1 cellular context compared by ENCODE assay signal in genomic region chr13:42174344-42175162, GRCh38.
TF ChIP-seq lines count a peak whose summit lies in the region.

No MANE protein-coding gene starts in this region.

TF ChIP-seq in K562, 482 proteins besides CTCF, POLR2A, EP300 and RAD21 (continued from another document and continues in another):
- TF ChIP-seq ZBTB49 (CRISPR knock-in tag; IDR thresholded peaks at IDR 0.05; ENCODE audit: borderline replicate concordance) (no peak), KDM1A (IDR thresholded peaks at IDR 0.05) (peak; percentile 30 to 71; a peak in 2 of 4 replicates), ARHGAP35 (IDR thresholded peaks at IDR 0.05; ENCODE audit: partially characterized antibody) (no peak), TFAP4 (CRISPR knock-in tag; IDR thresholded peaks at IDR 0.05; ENCODE audit: borderline replicate concordance) (peak; percentile 33; the same call in 1 of the 2 replicates), CEBPB (tag; IDR thresholded peaks at IDR 0.05) (peak; percentile 91), PML (IDR thresholded peaks at IDR 0.05; ENCODE audit: low read length) (no peak), FOXK1 (CRISPR knock-in tag; IDR thresholded peaks at IDR 0.05; ENCODE audit: borderline replicate concordance) (no peak), NR3C1 (CRISPR knock-in tag; IDR thresholded peaks at IDR 0.05) (no peak), NFRKB (IDR thresholded peaks at IDR 0.05; ENCODE audit: low read depth) (0 out of 2 replicates have a peak, but pooled peaks have one; percentile 56), BCOR (IDR thresholded peaks at IDR 0.05) (peak; percentile 91), MITF (IDR thresholded peaks at IDR 0.05) (0 out of 2 replicates have a peak, but pooled peaks have one; percentile 19), ARNT (IDR thresholded peaks at IDR 0.05) (no peak), ELK1 (CRISPR knock-in tag; IDR thresholded peaks at IDR 0.05) (no peak), CREB3 (tag; conservative IDR thresholded peaks at IDR 0.05; ENCODE audit: low read depth) (no peak), KAT7 (CRISPR knock-in tag; IDR thresholded peaks at IDR 0.05; ENCODE audit: borderline replicate concordance) (no peak), CBX8 (IDR thresholded peaks at IDR 0.05; ENCODE audit: borderline replicate concordance, extremely low read depth, low read depth, low read length, poor library complexity, severe bottlenecking) (no peak), ATF1 (CRISPR knock-in tag; IDR thresholded peaks at IDR 0.05) (no peak), ATF1 (tag; IDR thresholded peaks at IDR 0.05) (peak; percentile 69), ESRRA (IDR thresholded peaks at IDR 0.05; ENCODE audit: borderline replicate concordance, low read depth) (peak; percentile 63; the same call in 1 of the 2 replicates), CSDE1 (IDR thresholded peaks at IDR 0.05) (no peak), NFYB (IDR thresholded peaks at IDR 0.05; ENCODE audit: extremely low read depth, insufficient read length) (no peak), NR2C2 (CRISPR knock-in tag; IDR thresholded peaks at IDR 0.05) (no peak), NR2C2 (tag; IDR thresholded peaks at IDR 0.05) (peak; percentile 67), MAX (CRISPR knock-in tag; IDR thresholded peaks at IDR 0.05) (no peak), ZNF280A (IDR thresholded peaks at IDR 0.05; ENCODE audit: low read depth, partially characterized antibody) (no peak), IFI16 (CRISPR knock-in tag; IDR thresholded peaks at IDR 0.05) (no peak), XRCC4 (IDR thresholded peaks at IDR 0.05; ENCODE audit: extremely low read depth, insufficient read depth, insufficient read length) (no peak), SRF (CRISPR knock-in tag; IDR thresholded peaks at IDR 0.05) (peak in 1 of 2 experiments; percentile 28; a peak in 1 of 4 replicates), ATF3 (IDR thresholded peaks at IDR 0.05) (peak; percentile 91), ATF3 (CRISPR knock-in tag; conservative IDR thresholded peaks at IDR 0.05) (no peak), SIN3B (IDR thresholded peaks at IDR 0.05; ENCODE audit: low read depth) (no peak), ZNF174 (CRISPR knock-in tag; IDR thresholded peaks at IDR 0.05) (no peak), BRD9 (IDR thresholded peaks at IDR 0.05; ENCODE audit: low read depth, partially characterized antibody) (peak; percentile 71), PYGO2 (tag; IDR thresholded peaks at IDR 0.05) (no peak), COPS2 (conservative IDR thresholded peaks at IDR 0.05) (no peak), LARP7 (IDR thresholded peaks at IDR 0.05) (no peak), HINFP (tag; conservative IDR thresholded peaks at IDR 0.05; ENCODE audit: low read depth) (0 out of 2 replicates have a peak, but pooled peaks have one; percentile 3), MTA3 (IDR thresholded peaks at IDR 0.05; ENCODE audit: borderline replicate concordance) (no peak), PBX2 (CRISPR knock-in tag; IDR thresholded peaks at IDR 0.05; ENCODE audit: low read depth) (no peak), PBX2 (tag; conservative IDR thresholded peaks at IDR 0.05; ENCODE audit: low read depth) (no peak), SMAD4 (CRISPR knock-in tag; conservative IDR thresholded peaks at IDR 0.05) (no peak; the same call in none of the 2 replicates), U2AF2 (optimal IDR thresholded peaks at IDR 0.05; ENCODE audit: low read depth, low read length) (no peak), ZNF431 (CRISPR knock-in tag; IDR thresholded peaks at IDR 0.05) (no peak), MYC (IDR thresholded peaks at IDR 0.05; ENCODE audit: low read depth, low read length) (peak; percentile 39; the same call in 1 of the 2 replicates), MYC (CRISPR knock-in tag; IDR thresholded peaks at IDR 0.05; ENCODE audit: borderline replicate concordance, low read depth) (no peak), ZNF655 (CRISPR knock-in tag; IDR thresholded peaks at IDR 0.05) (no peak), BDP1 (IDR thresholded peaks at IDR 0.05; ENCODE audit: insufficient read depth, insufficient read length) (no peak), TAF7 (tag; IDR thresholded peaks at IDR 0.05) (no peak), POU5F1 (IDR thresholded peaks at IDR 0.05; ENCODE audit: borderline replicate concordance, low read depth, low read length, partially characterized antibody) (no peak), ZFX (CRISPR knock-in tag; IDR thresholded peaks at IDR 0.05) (no peak), MTF1 (CRISPR knock-in tag; IDR thresholded peaks at IDR 0.05; ENCODE audit: borderline replicate concordance) (0 out of 2 replicates have a peak, but pooled peaks have one; percentile 17), ELF4 (CRISPR knock-in tag; IDR thresholded peaks at IDR 0.05) (no peak), ATF4 (CRISPR knock-in tag; IDR thresholded peaks at IDR 0.05) (peak; percentile 89), HIVEP1 (CRISPR knock-in tag; IDR thresholded peaks at IDR 0.05) (no peak)
